7 cellular contexts compared by ENCODE assay signal in the genomic region with DNA sequence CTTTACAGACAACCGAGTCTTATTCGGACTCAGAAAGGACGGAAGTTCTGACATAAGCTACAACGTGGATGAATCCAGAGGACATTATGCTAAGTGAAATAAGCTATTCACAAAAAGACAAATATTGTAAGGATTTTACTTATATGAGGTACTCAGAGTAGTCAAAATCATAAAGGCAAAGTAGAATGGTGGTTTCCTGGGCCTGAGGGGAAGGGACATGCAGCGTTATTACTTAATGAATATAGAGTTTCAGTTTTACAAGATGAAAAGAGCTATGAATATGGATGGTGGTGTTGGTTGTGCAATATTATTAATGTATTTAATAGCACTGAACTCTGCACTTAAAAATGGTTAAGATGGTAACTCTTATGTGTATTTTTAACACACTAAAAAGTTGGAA.
"Had no signal": no experiment of that assay in that cellular context is flagged by ENCODE, and none has a peak within 500 bp of the region (broad histone marks: within the 10 kb centered on the region; RNA-seq: fewer than 3 reads in every experiment).

No MANE protein-coding gene starts in this region.

- DNase-seq: IMR-90, KBM-7, KG1 had no signal

- ATAC-seq: HepG2, K562 had no signal

- H3K27ac ChIP-seq: HL-60 had no signal

- H3K4me3 ChIP-seq: K562 had no signal

- FAIRE-seq: HepG2, HTR-8/SVneo, K562 had no signal
